ENCODE assay signal across 30 cellular contexts in the genomic region with DNA sequence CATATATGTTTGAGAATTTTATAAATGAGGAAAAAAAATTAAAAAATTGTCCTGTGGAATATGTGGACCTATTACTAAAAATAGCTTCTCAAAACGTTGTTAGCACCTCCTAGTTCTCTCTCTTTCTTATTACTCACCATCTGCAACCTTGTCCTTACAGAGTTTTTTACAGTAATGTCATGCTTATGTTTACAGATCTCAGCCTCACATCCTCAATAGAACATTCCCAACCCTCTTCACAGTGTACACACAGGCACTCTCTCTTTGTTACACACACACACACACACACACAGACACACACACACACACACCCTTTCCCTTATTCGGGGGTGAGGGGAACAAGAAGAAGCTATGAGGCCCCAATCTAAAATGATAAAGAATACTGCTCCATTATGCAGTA.
DNase-seq lines count a peak whose midpoint lies in the region; ATAC-seq, FAIRE-seq and TF ChIP-seq lines count a peak whose summit lies in the region.
"Had no signal": no experiment of that assay in that cellular context is flagged by ENCODE, and none has a peak within 500 bp of the region (broad histone marks: within the 10 kb centered on the region; RNA-seq: fewer than 3 reads in every experiment).

No MANE protein-coding gene starts in this region.

- H3K27ac Mint-ChIP-seq in progenitor cell of endocrine pancreas, result peak overlapping the region; percentile 8
- H3K27ac Mint-ChIP-seq in T-helper 2 cell treated with Interferon-gamma antibody and Interleukin-4, amounts not matched to agents 5 μg/mL and 100 μg/mL, for 36 hours, result no peak overlapping the region
- H3K27ac Mint-ChIP-seq: CD8-positive, alpha-beta T cell; H9; HFFc6 had no signal

- no peaks in the 10 kb centered on the region for H3K79me1 ChIP-seq in IMR-90 (ENCODE audit: low read depth in 1 of 2, low read length in 2 of 2)

- H4K5ac ChIP-seq in IMR-90 (ENCODE audit: low read depth, low read length), result no peak overlapping the region

- 0% methylated on average over 1 of the region's 2 CpGs; no CpG with 5 or more reads in 1 of the 2 experiments for WGBS in IMR-90 (ENCODE audit: extremely low coverage in 2 of 2, insufficient read length in 1 of 2), 2 experiments

- peaks cover 3% of the 10 kb centered on the region; the same call in 1 of the 2 replicates for H3K9me1 ChIP-seq in IMR-90 (ENCODE audit: insufficient read depth, low read length)

- no peak overlapping the region for H2AK9ac ChIP-seq in IMR-90 (replicated peaks; ENCODE audit: low read depth, low read length, poor library complexity)

- DNase-seq in DMS153 (lab: John Stamatoyannopoulos, UW) (peak; percentile 64), DMS153 treated with DMSO at 0.1 percent for 48 hours (lab: John Stamatoyannopoulos, UW; ENCODE audit: unreplicated experiment) (no peak), IMR-90 (peak; percentile 77), epithelial cell of esophagus (ENCODE audit: low read depth) (peak; percentile 25), progenitor cell of endocrine pancreas (ENCODE audit: low spot score, unreplicated experiment) (no peak), urothelium cell line (ENCODE audit: low spot score) (no peak)
- no peak for DNase-seq in T-helper 2 cell treated with Interferon-gamma antibody and Interleukin-4, amounts not matched to agents 5 μg/mL and 100 μg/mL, for 36 hours (ENCODE audit: low spot score)
- DNase-seq: ACHN; AML-193; C1 segment of cervical spinal cord; Calu3; CD8-positive, alpha-beta T cell; DMS79; H9; HFFc6; KBM-7; NCI-H1092 treated with DMSO at 0.1 percent for 48 hours; NCI-H1436 treated with DMSO at 0.1 percent for 48 hours; NCI-H1930; NCI-H2227 treated with DMSO at 0.1 percent for 48 hours; NCI-H524 treated with DMSO at 0.1 percent for 48 hours; NK-92 treated with Interleukin-12 subunit alpha and Interleukin-12 subunit beta, amount 100 ng/mL, for 24 hours; SIG-M5 had no signal

- no peak overlapping the region for H3K56ac ChIP-seq in IMR-90 (ENCODE audit: extremely low read depth, insufficient read depth, low read length)

- dilution Hi-C loops in IMR-90 (cut with HindIII; ENCODE audit: low sequenced_read_pairs, unreplicated experiment), result no loop called here

- H3K9ac ChIP-seq in IMR-90 (ENCODE audit: low read depth, low read length), result no peak overlapping the region

- no peak overlapping the region for H2AFZ ChIP-seq in IMR-90 (replicated peaks; ENCODE audit: low read length, poor library complexity)

- no peak overlapping the region for H4K91ac ChIP-seq in IMR-90 (ENCODE audit: insufficient read depth, low read depth, low read length)

- POLR2A ChIA-PET in IMR-90 (lab: Charles Lee; ENCODE audit: unreplicated experiment), result no interaction called here

- no peaks in the 10 kb centered on the region for H3K9me3 ChIP-seq in IMR-90 (ENCODE audit: control insufficient read depth, insufficient read depth, low read length)

- H3K4ac ChIP-seq in IMR-90 (ENCODE audit: low read depth, low read length), result 0 out of 2 replicates have a peak overlapping the region, but pooled peaks have one; percentile 15

- no peaks in the 10 kb centered on the region for H3K27me3 Mint-ChIP-seq in progenitor cell of endocrine pancreas
- no peaks in the 10 kb centered on the region for H3K27me3 Mint-ChIP-seq in T-helper 2 cell treated with Interferon-gamma antibody and Interleukin-4, amounts not matched to agents 5 μg/mL and 100 μg/mL, for 36 hours (ENCODE audit: low read depth)

- no peaks in the 10 kb centered on the region for H3K4me1 Mint-ChIP-seq in progenitor cell of endocrine pancreas (ENCODE audit: low read depth)
- no peaks in the 10 kb centered on the region for H3K4me1 Mint-ChIP-seq in T-helper 2 cell treated with Interferon-gamma antibody and Interleukin-4, amounts not matched to agents 5 μg/mL and 100 μg/mL, for 36 hours (ENCODE audit: low read depth)
- H3K4me1 Mint-ChIP-seq: H9 had no signal

- no peak for FAIRE-seq in urothelium cell line (lab: Jason Lieb, UNC)
- FAIRE-seq: GM19239, HepG2 had no signal

- no peak overlapping the region for H3K4me3 ChIP-seq in IMR-90 (ENCODE audit: insufficient read depth, low read depth, low read length)
- no peak overlapping the region for H3K4me3 ChIP-seq in epithelial cell of esophagus (ENCODE audit: low read length)

- H4K8ac ChIP-seq in IMR-90 (ENCODE audit: low read depth in 2 of 2, low read length in 2 of 2), result 0 out of 4 replicates have a peak overlapping the region, but pooled peaks of 1 of the 2 experiments have one; percentile 4

- H2BK20ac ChIP-seq in IMR-90 (ENCODE audit: low read depth, low read length), result no peak overlapping the region

- no peak overlapping the region for H3K18ac ChIP-seq in IMR-90 (ENCODE audit: low read depth, low read length)

- TF ChIP-seq RAD21 in IMR-90 (IDR thresholded peaks at IDR 0.05; ENCODE audit: low read length), result no peak

- no peak for TF ChIP-seq POLR2A in IMR-90 (IDR thresholded peaks at IDR 0.05; ENCODE audit: low read depth, low read length)

- H3K4me1 ChIP-seq in IMR-90 (ENCODE audit: control insufficient read depth, insufficient read depth, low read length), result no peaks in the 10 kb centered on the region

- intact Hi-C loops in IMR-90 (cut with micrococcal nuclease), result no loop called here

- no peaks in the 10 kb centered on the region for H3K36me3 ChIP-seq in IMR-90 (ENCODE audit: control insufficient read depth, insufficient read depth, low read length)

- no peak overlapping the region for H3K4me3 Mint-ChIP-seq in progenitor cell of endocrine pancreas (ENCODE audit: low read depth)
- H3K4me3 Mint-ChIP-seq in T-helper 2 cell treated with Interferon-gamma antibody and Interleukin-4, amounts not matched to agents 5 μg/mL and 100 μg/mL, for 36 hours, result no peak overlapping the region
- H3K4me3 Mint-ChIP-seq: CD8-positive, alpha-beta T cell; H9; HFFc6 had no signal

- no peak overlapping the region for H3K23ac ChIP-seq in IMR-90 (ENCODE audit: low read depth, low read length)

- in situ Hi-C loops in IMR-90 (cut with MboI; ENCODE audit: low sequenced_read_pairs), result no loop called here

- H3K27ac ChIP-seq in IMR-90 (ENCODE audit: insufficient read depth, low read length), result no peak overlapping the region
- H3K27ac ChIP-seq: 22Rv1, HL-60 had no signal

- TF ChIP-seq CTCF in IMR-90 (conservative IDR thresholded peaks at IDR 0.05; ENCODE audit: low read depth, low read length) (no peak), epithelial cell of esophagus (IDR thresholded peaks at IDR 0.05; ENCODE audit: insufficient read depth, low read depth, low read length, missing control alignments) (no peak), progenitor cell of endocrine pancreas (IDR thresholded peaks at IDR 0.05; ENCODE audit: unreplicated experiment) (no peak)

- no peaks in the 10 kb centered on the region for H3K27me3 ChIP-seq in IMR-90 (ENCODE audit: control insufficient read depth, insufficient read depth, low read length)

- peaks cover 4% of the 10 kb centered on the region for H3K9me3 Mint-ChIP-seq in progenitor cell of endocrine pancreas (ENCODE audit: low read depth)
- H3K9me3 Mint-ChIP-seq in T-helper 2 cell treated with Interferon-gamma antibody and Interleukin-4, amounts not matched to agents 5 μg/mL and 100 μg/mL, for 36 hours, result peaks cover 4% of the 10 kb centered on the region
- H3K9me3 Mint-ChIP-seq: H9 had no signal

- no peaks in the 10 kb centered on the region for H3K36me3 Mint-ChIP-seq in progenitor cell of endocrine pancreas (ENCODE audit: insufficient read depth)
- no peaks in the 10 kb centered on the region for H3K36me3 Mint-ChIP-seq in T-helper 2 cell treated with Interferon-gamma antibody and Interleukin-4, amounts not matched to agents 5 μg/mL and 100 μg/mL, for 36 hours (ENCODE audit: low read depth)
- H3K36me3 Mint-ChIP-seq: CD8-positive, alpha-beta T cell had no signal

- H2AK5ac ChIP-seq in IMR-90 (ENCODE audit: low read depth, low read length), result peak overlapping the region; percentile 25; the same call in 1 of the 2 replicates

- 0 out of 2 replicates have a peak overlapping the region, but pooled peaks have one; percentile 10 for H3K14ac ChIP-seq in IMR-90 (replicated peaks; ENCODE audit: low read depth, low read length)

- H2BK5ac ChIP-seq in IMR-90 (ENCODE audit: low read depth, low read length, poor library complexity, severe bottlenecking), result peak overlapping the region; percentile 66

- no peak overlapping the region for H3K4me2 ChIP-seq in IMR-90 (ENCODE audit: low read depth, low read length)

- no peak overlapping the region for H2BK15ac ChIP-seq in IMR-90 (ENCODE audit: low read depth, low read length)

- CTCF ChIA-PET in IMR-90 (lab: Yijun Ruan, JAX), result no interaction called here

- BruUV-seq in IMR-90 (replicated peaks; lab: Mats Ljungman, UMichigan), result no TSS peak

- no peaks in the 10 kb centered on the region for H4K20me1 ChIP-seq in IMR-90 (ENCODE audit: insufficient read depth, low read length)

- ATAC-seq in IMR-90 (ENCODE audit: low read depth) (peak; percentile 92), GM21367 (IDR thresholded peaks at IDR 0.05; ENCODE audit: unreplicated experiment) (no peak)
- ATAC-seq: CD8-positive, alpha-beta T cell; HepG2; Panc1; SK-N-SH treated with all-trans-retinoic acid at 6 μM for 48 hours had no signal

- 0 out of 2 replicates have a peak overlapping the region, but pooled peaks have one; percentile 12 for H2BK120ac ChIP-seq in IMR-90 (ENCODE audit: low read depth, low read length)

TF ChIP-seq in IMR-90, 13 proteins besides CTCF, POLR2A, EP300 and RAD21 (continues in another document):
- no peak for TF ChIP-seq BHLHE40 (IDR thresholded peaks at IDR 0.05; ENCODE audit: low read depth, low read length)
- no peak for TF ChIP-seq RFX5 (IDR thresholded peaks at IDR 0.05; ENCODE audit: low read depth, low read length)
- TF ChIP-seq NFE2L2 (IDR thresholded peaks at IDR 0.05; ENCODE audit: low read depth, low read length), result no peak
- TF ChIP-seq MAZ (IDR thresholded peaks at IDR 0.05; ENCODE audit: borderline replicate concordance, low read depth, low read length), result no peak
- TF ChIP-seq FOS (IDR thresholded peaks at IDR 0.05; ENCODE audit: low read depth, low read length), result no peak
- TF ChIP-seq SMC3 (IDR thresholded peaks at IDR 0.05; ENCODE audit: low read depth, low read length), result no peak
- TF ChIP-seq CEBPB (IDR thresholded peaks at IDR 0.05; ENCODE audit: low read depth, low read length), result no peak
- no peak for TF ChIP-seq MXI1 (IDR thresholded peaks at IDR 0.05; ENCODE audit: borderline replicate concordance, low read depth, low read length)
- TF ChIP-seq MAFK (IDR thresholded peaks at IDR 0.05; ENCODE audit: low read depth, low read length), result no peak
- TF ChIP-seq RCOR1 (IDR thresholded peaks at IDR 0.05; ENCODE audit: insufficient replicate concordance, low read length), result no peak
- no peak for TF ChIP-seq CHD1 (IDR thresholded peaks at IDR 0.05; ENCODE audit: low read depth, low read length)
- TF ChIP-seq, protein P1, sequence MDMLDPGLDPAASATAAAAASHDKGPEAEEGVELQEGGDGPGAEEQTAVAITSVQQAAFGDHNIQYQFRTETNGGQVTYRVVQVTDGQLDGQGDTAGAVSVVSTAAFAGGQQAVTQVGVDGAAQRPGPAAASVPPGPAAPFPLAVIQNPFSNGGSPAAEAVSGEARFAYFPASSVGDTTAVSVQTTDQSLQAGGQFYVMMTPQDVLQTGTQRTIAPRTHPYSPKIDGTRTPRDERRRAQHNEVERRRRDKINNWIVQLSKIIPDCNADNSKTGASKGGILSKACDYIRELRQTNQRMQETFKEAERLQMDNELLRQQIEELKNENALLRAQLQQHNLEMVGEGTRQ (IDR thresholded peaks at IDR 0.05; ENCODE audit: low read depth, low read length), result no peak

Comparison
In these comparisons a context has a peak if more than half of its experiments do, and no peak if none do; other contexts are left out.
1. DNase-seq: peak in DMS153 (single experiment), IMR-90 (single experiment) and epithelial cell of esophagus (single experiment); none in DMS153 treated with DMSO at 0.1 percent for 48 hours (single experiment), progenitor cell of endocrine pancreas (single experiment), urothelium cell line (single experiment) and T-helper 2 cell treated with Interferon-gamma antibody and Interleukin-4, amounts not matched to agents 5 μg/mL and 100 μg/mL, for 36 hours (single experiment).